ENCODE assay signal across 37 cellular contexts in genomic region chr14:94965551-94966339, GRCh38.
"Had no signal": no experiment of that assay in that cellular context is flagged by ENCODE, and none has a peak within 500 bp of the region (broad histone marks: within the 10 kb centered on the region; RNA-seq: fewer than 3 reads in every experiment).

No MANE protein-coding gene starts in this region.

- ATAC-seq: activated CD8-positive, alpha-beta T cell treated with anti-CD3 and anti-CD28 coated beads for 36 hours; activated naive CD4-positive, alpha-beta T cell treated with anti-CD3 and anti-CD28 coated beads, Interleukin-2, amount 50 U/mL, for 72 hours; activated T-cell treated with anti-CD3 and anti-CD28 coated beads, Interleukin-2, amount 50 U/mL, for 4 hours; activated T-cell treated with anti-CD3 and anti-CD28 coated beads, Interleukin-2, amount 50 U/mL, for 72 hours; activated T-helper 17 cell treated with anti-CD3 and anti-CD28 coated beads, Interleukin-2, amount 50 U/mL, for 72 hours; body of pancreas had no signal

- DNase-seq: activated B cell treated with CpG ODN at 0.5 μM for 24 hours; activated CD4-positive, alpha-beta memory T cell treated with anti-CD3 and anti-CD28 coated beads for 36 hours; activated CD4-positive, alpha-beta T cell treated with anti-CD3 and anti-CD28 coated beads for 4 hours; activated CD4-positive, alpha-beta T cell treated with anti-CD3 and anti-CD28 coated beads, Interleukin-2, amount 10 ng/mL, durations not matched to agents 24 days and 14 days; activated CD4-positive, alpha-beta T cell treated with anti-CD3 and anti-CD28 coated beads, Interleukin-2, amount 50 U/mL, for 1 hour; activated CD4-positive, alpha-beta T cell treated with anti-CD3 and anti-CD28 coated beads, Interleukin-2, amount 50 U/mL, for 4 hours; activated CD4-positive, CD25-positive, alpha-beta regulatory T cell treated with anti-CD3 and anti-CD28 coated beads, Interleukin-2, amount 50 U/mL, for 72 hours; activated CD8-positive, alpha-beta memory T cell treated with anti-CD3 and anti-CD28 coated beads, Interleukin-2, amount 50 U/mL, for 4 hours; activated CD8-positive, alpha-beta T cell treated with anti-CD3 and anti-CD28 coated beads for 36 hours; activated effector memory CD4-positive, alpha-beta T cell treated with anti-CD3 and anti-CD28 coated beads, Interleukin-2, amount 50 U/mL, for 16 hours; activated gamma-delta T cell treated with Interleukin-2 at 50 U/mL for 16 hours; activated naive CD4-positive, alpha-beta T cell; activated naive CD4-positive, alpha-beta T cell treated with anti-CD3 and anti-CD28 coated beads for 36 hours; activated naive CD4-positive, alpha-beta T cell treated with anti-CD3 and anti-CD28 coated beads, Interleukin-2, amount 50 U/mL, for 16 hours; activated naive CD8-positive, alpha-beta T cell treated with anti-CD3 and anti-CD28 coated beads for 36 hours; activated T-cell treated with anti-CD3 and anti-CD28 coated beads for 4 hours; activated T-cell treated with anti-CD3 and anti-CD28 coated beads, Interleukin-2, amount 50 U/mL, for 1 hour; activated T-cell treated with anti-CD3 and anti-CD28 coated beads, Interleukin-2, amount 50 U/mL, for 4 hours; activated T-cell treated with anti-CD3 and anti-CD28 coated beads, Interleukin-2, amount 50 U/mL, for 72 hours; adrenal gland; amniotic stem cell; aorta; body of pancreas; brain microvascular endothelial cell; central memory CD4-positive, alpha-beta T cell; T-helper 1 cell; T-helper 2 cell; T-helper 9 cell had no signal

- H3K27ac Mint-ChIP-seq: activated B cell treated with CpG ODN at 0.5 μM for 24 hours; activated CD4-positive, alpha-beta memory T cell treated with anti-CD3 and anti-CD28 coated beads for 36 hours; activated CD4-positive, alpha-beta T cell treated with anti-CD3 and anti-CD28 coated beads, Interleukin-2, amount 10 ng/mL, durations not matched to agents 24 days and 14 days; activated CD8-positive, alpha-beta T cell treated with anti-CD3 and anti-CD28 coated beads for 36 hours; activated naive CD4-positive, alpha-beta T cell treated with anti-CD3 and anti-CD28 coated beads for 36 hours; activated naive CD4-positive, alpha-beta T cell treated with anti-CD3 and anti-CD28 coated beads, Interleukin-2, amount 50 U/mL, for 72 hours; activated naive CD8-positive, alpha-beta T cell treated with anti-CD3 and anti-CD28 coated beads for 36 hours; activated T-cell treated with anti-CD3 and anti-CD28 coated beads, Interleukin-2, amount 50 U/mL, for 72 hours; activated T-helper 1 cell treated with anti-CD3 and anti-CD28 coated beads, Interleukin-12 subunit alpha, Interleukin-12 subunit beta, Interleukin-2, Interleukin-4 antibody, amounts not matched to agents 30 ng/mL and 10 ng/mL and 1 ng/mL, durations not matched to agents 14 hours and 24 hours and 36 hours; activated T-helper 17 cell treated with anti-CD3 and anti-CD28 coated beads, Interleukin-2, amount 50 U/mL, for 72 hours; T-helper 1 cell treated with Interleukin-12 subunit alpha and Interleukin-12 subunit beta and Interleukin-4 antibody, amounts not matched to agents 30 μg/mL and 1 μg/mL, for 36 hours; T-helper 2 cell treated with Interferon-gamma antibody and Interleukin-4, amounts not matched to agents 5 μg/mL and 100 μg/mL, for 36 hours had no signal

- H3K9me3 Mint-ChIP-seq: activated CD4-positive, alpha-beta T cell treated with anti-CD3 and anti-CD28 coated beads, Interleukin-2, amount 10 ng/mL, durations not matched to agents 24 days and 14 days; activated CD8-positive, alpha-beta T cell treated with anti-CD3 and anti-CD28 coated beads for 36 hours; activated naive CD4-positive, alpha-beta T cell treated with anti-CD3 and anti-CD28 coated beads for 36 hours; activated naive CD4-positive, alpha-beta T cell treated with anti-CD3 and anti-CD28 coated beads, Interleukin-2, amount 50 U/mL, for 72 hours; activated naive CD8-positive, alpha-beta T cell treated with anti-CD3 and anti-CD28 coated beads for 36 hours; activated T-cell treated with anti-CD3 and anti-CD28 coated beads, Interleukin-2, amount 50 U/mL, for 4 hours; activated T-cell treated with anti-CD3 and anti-CD28 coated beads, Interleukin-2, amount 50 U/mL, for 72 hours; activated T-helper 1 cell treated with anti-CD3 and anti-CD28 coated beads, Interleukin-12 subunit alpha, Interleukin-12 subunit beta, Interleukin-2, Interleukin-4 antibody, amounts not matched to agents 30 ng/mL and 10 ng/mL and 1 ng/mL, durations not matched to agents 14 hours and 24 hours and 36 hours; activated T-helper 17 cell treated with anti-CD3 and anti-CD28 coated beads, Interleukin-2, amount 50 U/mL, for 72 hours; T-helper 1 cell treated with Interleukin-12 subunit alpha and Interleukin-12 subunit beta and Interleukin-4 antibody, amounts not matched to agents 30 μg/mL and 1 μg/mL, for 36 hours; T-helper 2 cell treated with Interferon-gamma antibody and Interleukin-4, amounts not matched to agents 5 μg/mL and 100 μg/mL, for 36 hours had no signal

- H3K27me3 ChIP-seq: adrenal gland, body of pancreas, brain microvascular endothelial cell, breast epithelium had no signal

- H3K36me3 Mint-ChIP-seq: activated CD4-positive, alpha-beta memory T cell treated with anti-CD3 and anti-CD28 coated beads for 36 hours; activated naive CD4-positive, alpha-beta T cell treated with anti-CD3 and anti-CD28 coated beads, Interleukin-2, amount 50 U/mL, for 72 hours; activated naive CD8-positive, alpha-beta T cell treated with anti-CD3 and anti-CD28 coated beads for 36 hours had no signal

- FAIRE-seq: astrocyte, TTC549 had no signal

- H3K4me1 Mint-ChIP-seq: activated B cell treated with CpG ODN at 0.5 μM for 24 hours; activated CD4-positive, alpha-beta T cell treated with anti-CD3 and anti-CD28 coated beads, Interleukin-2, amount 10 ng/mL, durations not matched to agents 24 days and 14 days; activated naive CD8-positive, alpha-beta T cell treated with anti-CD3 and anti-CD28 coated beads for 36 hours; activated T-helper 17 cell treated with anti-CD3 and anti-CD28 coated beads, Interleukin-2, amount 50 U/mL, for 72 hours had no signal

- H3K27ac ChIP-seq: adrenal gland, body of pancreas, brain microvascular endothelial cell, breast epithelium, VCaP had no signal

- H3K4me3 ChIP-seq: adrenal gland, body of pancreas, breast epithelium had no signal

- H3K36me3 ChIP-seq: adrenal gland, brain microvascular endothelial cell, breast epithelium had no signal

- H3K9me3 ChIP-seq: adrenal gland, body of pancreas, breast epithelium had no signal

- H3K4me3 Mint-ChIP-seq: activated B cell treated with CpG ODN at 0.5 μM for 24 hours; activated CD4-positive, alpha-beta memory T cell treated with anti-CD3 and anti-CD28 coated beads for 36 hours; activated CD4-positive, alpha-beta T cell treated with anti-CD3 and anti-CD28 coated beads, Interleukin-2, amount 10 ng/mL, durations not matched to agents 24 days and 14 days; activated CD8-positive, alpha-beta T cell treated with anti-CD3 and anti-CD28 coated beads for 36 hours; activated naive CD4-positive, alpha-beta T cell treated with anti-CD3 and anti-CD28 coated beads for 36 hours; activated naive CD8-positive, alpha-beta T cell treated with anti-CD3 and anti-CD28 coated beads for 36 hours; activated T-cell treated with anti-CD3 and anti-CD28 coated beads, Interleukin-2, amount 50 U/mL, for 4 hours; activated T-cell treated with anti-CD3 and anti-CD28 coated beads, Interleukin-2, amount 50 U/mL, for 72 hours; activated T-helper 1 cell treated with anti-CD3 and anti-CD28 coated beads, Interleukin-12 subunit alpha, Interleukin-12 subunit beta, Interleukin-2, Interleukin-4 antibody, amounts not matched to agents 30 ng/mL and 10 ng/mL and 1 ng/mL, durations not matched to agents 14 hours and 24 hours and 36 hours; activated T-helper 17 cell treated with anti-CD3 and anti-CD28 coated beads, Interleukin-2, amount 50 U/mL, for 72 hours; T-helper 1 cell treated with Interleukin-12 subunit alpha and Interleukin-12 subunit beta and Interleukin-4 antibody, amounts not matched to agents 30 μg/mL and 1 μg/mL, for 36 hours; T-helper 2 cell treated with Interferon-gamma antibody and Interleukin-4, amounts not matched to agents 5 μg/mL and 100 μg/mL, for 36 hours had no signal

- H3K4me1 ChIP-seq: adrenal gland, body of pancreas, breast epithelium had no signal
